ENCODE assay signal across 15 cellular contexts in the genomic region with DNA sequence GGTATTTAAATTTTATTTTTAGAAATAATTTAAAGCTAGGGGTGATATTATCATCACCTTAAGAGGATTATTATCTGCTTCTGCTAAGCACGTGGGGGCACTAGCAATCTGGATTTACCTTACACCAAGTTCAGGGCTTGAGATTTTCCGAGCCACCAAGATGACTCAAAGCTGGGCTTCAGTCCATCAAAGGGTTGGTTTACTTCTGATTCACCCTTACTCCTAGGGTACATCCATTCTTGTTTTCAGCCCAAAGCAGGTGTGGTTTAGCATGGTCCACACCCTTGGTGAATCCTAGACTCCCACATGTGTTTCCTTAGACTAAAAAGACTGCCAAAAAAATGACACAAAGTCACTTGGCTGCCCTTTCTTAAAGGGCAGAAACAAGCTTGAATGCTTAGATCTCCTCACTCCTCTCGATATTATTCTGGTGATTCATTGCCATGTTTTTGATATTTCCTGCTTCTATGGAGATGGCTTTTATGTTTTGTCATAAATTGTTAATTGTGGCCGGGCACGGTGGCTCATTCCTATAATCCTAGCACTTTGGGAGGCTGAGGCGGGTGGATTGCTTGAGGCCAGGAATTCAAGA. TPM values are rescaled to one million over a fixed set of nuclear protein-coding genes. Genes with fewer than 3 reads are reported as not detected.
DNase-seq lines count a peak whose midpoint lies in the region; ATAC-seq and TF ChIP-seq lines count a peak whose summit lies in the region.
"Had no signal": no experiment of that assay in that cellular context is flagged by ENCODE, and none has a peak within 500 bp of the region (broad histone marks: within the 10 kb centered on the region; RNA-seq: fewer than 3 reads in every experiment).

No MANE protein-coding gene starts in this region.

- H3K4me1 ChIP-seq in PC-9 (replicated peaks; ENCODE audit: insufficient read depth) (peaks cover 20% of the 10 kb centered on the region), osteoblast (ENCODE audit: insufficient read depth, low read length) (peaks cover 7% of the 10 kb centered on the region)
- H3K4me1 ChIP-seq: colonic mucosa had no signal

- H3K27ac ChIP-seq in PC-9 (peak overlapping the region; percentile 45), osteoblast (ENCODE audit: low read depth, low read length) (peak overlapping the region; percentile 51), coronary artery (no peak overlapping the region)
- H3K27ac ChIP-seq: colonic mucosa had no signal

- TF ChIP-seq CTCF in PC-9 (conservative IDR thresholded peaks at IDR 0.05) (no peak), epithelial cell of esophagus (IDR thresholded peaks at IDR 0.05; ENCODE audit: insufficient read depth, low read depth, low read length, missing control alignments) (peak; percentile 17), osteoblast (IDR thresholded peaks at IDR 0.05; ENCODE audit: extremely low read depth, low read depth, low read length) (no peak), coronary artery (IDR thresholded peaks at IDR 0.05) (no peak)

- POLR2A ChIA-PET in PC-9 (lab: Charles Lee; ENCODE audit: unreplicated experiment) = interaction anchor here (0.7 to 1.0 kb wide), 5 partner anchors 18 to 142 kb away, joined by 3 to 4 read pairs (median 4); a partner anchor contains a TSS

- peaks cover 17% of the 10 kb centered on the region for H3K27me3 Mint-ChIP-seq in activated T-helper 2 cell treated with anti-CD3 and anti-CD28 coated beads, Interferon-gamma antibody, Interleukin-2, Interleukin-4, amounts not matched to agents 10 μg/mL and 5 μg/mL and 100 μg/mL, durations not matched to agents 14 hours and 24 hours and 36 hours (ENCODE audit: low read depth)

- H3F3A ChIP-seq in PC-9 (ENCODE audit: insufficient read depth, low read depth) = peaks cover 16% of the 10 kb centered on the region

- H3K9me3 ChIP-seq in PC-9 (ENCODE audit: insufficient read depth, low read depth) (0 out of 2 replicates have a peak, but pooled peaks cover 1% of the 10 kb centered on the region), osteoblast (ENCODE audit: low read depth, low read length) (no peaks in the 10 kb centered on the region)
- H3K9me3 ChIP-seq: colonic mucosa had no signal

- no peaks in the 10 kb centered on the region for H3K9me2 ChIP-seq in PC-9 (ENCODE audit: insufficient read depth)

- H3K4me3 ChIP-seq in PC-9 = no peak overlapping the region
- H3K4me3 ChIP-seq in epithelial cell of esophagus (ENCODE audit: low read length) = no peak overlapping the region
- H3K4me3 ChIP-seq in osteoblast (ENCODE audit: insufficient read depth, low read length) = no peak overlapping the region
- H3K4me3 ChIP-seq in coronary artery = no peak overlapping the region
- H3K4me3 ChIP-seq: colonic mucosa had no signal

- H2AFZ ChIP-seq in PC-9 = no peak overlapping the region
- H2AFZ ChIP-seq in osteoblast (ENCODE audit: low read length) = no peak overlapping the region

- no peaks in the 10 kb centered on the region for H3K79me2 ChIP-seq in PC-9 (ENCODE audit: low read depth)
- no peaks in the 10 kb centered on the region for H3K79me2 ChIP-seq in osteoblast (ENCODE audit: insufficient read depth, low read length)

- intact Hi-C loops in PC-9 (cut with micrococcal nuclease; ENCODE audit: unreplicated experiment) = loop anchor here (1.0 kb wide), 3 partner anchors 41 to 141 kb away; no protein-coding TSS in a partner anchor
- intact Hi-C loops in activated T-helper 2 cell treated with anti-CD3 and anti-CD28 coated beads, Interferon-gamma antibody, Interleukin-2, Interleukin-4, amounts not matched to agents 10 μg/mL and 5 μg/mL and 100 μg/mL, durations not matched to agents 14 hours and 24 hours and 36 hours (cut with micrococcal nuclease) = no loop called here

- H3K27ac Mint-ChIP-seq in activated T-helper 2 cell treated with anti-CD3 and anti-CD28 coated beads, Interferon-gamma antibody, Interleukin-2, Interleukin-4, amounts not matched to agents 10 μg/mL and 5 μg/mL and 100 μg/mL, durations not matched to agents 14 hours and 24 hours and 36 hours = no peak overlapping the region
- H3K27ac Mint-ChIP-seq: mesothelial cell of epicardium had no signal

- peaks cover 24% of the 10 kb centered on the region for H3K9me3 Mint-ChIP-seq in activated T-helper 2 cell treated with anti-CD3 and anti-CD28 coated beads, Interferon-gamma antibody, Interleukin-2, Interleukin-4, amounts not matched to agents 10 μg/mL and 5 μg/mL and 100 μg/mL, durations not matched to agents 14 hours and 24 hours and 36 hours

- H4K20me1 ChIP-seq in PC-9 (ENCODE audit: insufficient read depth) (no peaks in the 10 kb centered on the region), osteoblast (ENCODE audit: insufficient read depth, low read length) (no peaks in the 10 kb centered on the region)

- DNase-seq in GM03348 (ENCODE audit: low spot score) (peak; percentile 79), PC-9 (peak; percentile 82 to 94), epithelial cell of esophagus (ENCODE audit: low read depth) (peak; percentile 98), osteoblast (ENCODE audit: insufficient read length, low spot score, missing footprints) (peak; percentile 87), coronary artery (ENCODE audit: low spot score) (no peak)
- no peak for DNase-seq in activated T-helper 2 cell treated with anti-CD3 and anti-CD28 coated beads, Interferon-gamma antibody, Interleukin-2, Interleukin-4, amounts not matched to agents 10 μg/mL and 5 μg/mL and 100 μg/mL, durations not matched to agents 14 hours and 24 hours and 36 hours (ENCODE audit: low spot score)
- DNase-seq in stimulated activated CD4-positive, alpha-beta T cell treated with anti-CD3 and anti-CD28 coated beads, Interleukin-2, amount 100 ng/mL, for 48 hours = no peak
- DNase-seq: colonic mucosa, DMS 273 treated with DMSO at 0.1 percent for 48 hours, NCI-H446 had no signal

- no peak for ATAC-seq in HG03095 (IDR thresholded peaks at IDR 0.05; ENCODE audit: unreplicated experiment)
- ATAC-seq: activated CD4-positive, CD25-positive, alpha-beta regulatory T cell treated with anti-CD3 and anti-CD28 coated beads, Interleukin-2, amount 50 U/mL, for 24 hours had no signal

- H3K36me3 ChIP-seq in PC-9 (ENCODE audit: low read depth) = no peaks in the 10 kb centered on the region
- H3K36me3 ChIP-seq in osteoblast (ENCODE audit: insufficient read depth, low read length) = no peaks in the 10 kb centered on the region
- H3K36me3 ChIP-seq: colonic mucosa had no signal

- peaks cover 2% of the 10 kb centered on the region for H3K4me1 Mint-ChIP-seq in activated T-helper 2 cell treated with anti-CD3 and anti-CD28 coated beads, Interferon-gamma antibody, Interleukin-2, Interleukin-4, amounts not matched to agents 10 μg/mL and 5 μg/mL and 100 μg/mL, durations not matched to agents 14 hours and 24 hours and 36 hours (ENCODE audit: low read depth)
- H3K4me1 Mint-ChIP-seq: mesothelial cell of epicardium had no signal

- H3K4me2 ChIP-seq in PC-9 (peak overlapping the region; percentile 24), osteoblast (ENCODE audit: insufficient read depth, low read length) (peak overlapping the region; percentile 38)

- no TSS peak for BruUV-seq in PC-9 (replicated peaks; lab: Mats Ljungman, UMichigan)

- no peak overlapping the region for H3K4me3 Mint-ChIP-seq in activated T-helper 2 cell treated with anti-CD3 and anti-CD28 coated beads, Interferon-gamma antibody, Interleukin-2, Interleukin-4, amounts not matched to agents 10 μg/mL and 5 μg/mL and 100 μg/mL, durations not matched to agents 14 hours and 24 hours and 36 hours (ENCODE audit: low read depth)
- H3K4me3 Mint-ChIP-seq: mesothelial cell of epicardium had no signal

- CTCF ChIA-PET in PC-9 (lab: Charles Lee) = interaction anchor here (0.8 to 1.4 kb wide), 6 partner anchors 10 to 148 kb away, joined by 4 to 12 read pairs (median 5); no protein-coding TSS in a partner anchor

- no peaks in the 10 kb centered on the region for H3K27me3 ChIP-seq in PC-9 (ENCODE audit: insufficient read depth, low read depth)
- no peaks in the 10 kb centered on the region for H3K27me3 ChIP-seq in osteoblast (ENCODE audit: insufficient read depth, low read length)
- H3K27me3 ChIP-seq: colonic mucosa had no signal

- no peaks in the 10 kb centered on the region for H3K36me3 Mint-ChIP-seq in activated T-helper 2 cell treated with anti-CD3 and anti-CD28 coated beads, Interferon-gamma antibody, Interleukin-2, Interleukin-4, amounts not matched to agents 10 μg/mL and 5 μg/mL and 100 μg/mL, durations not matched to agents 14 hours and 24 hours and 36 hours (ENCODE audit: low read depth)
- H3K36me3 Mint-ChIP-seq: mesothelial cell of epicardium had no signal

RNA-seq across cellular contexts. Expression of a gene that starts 9.8 kb away (rescaled TPM):
- total RNA-seq in PC-9 (2021) (not detected in 2 replicates), osteoblast (not detected in 2 replicates)
- total RNA-seq in activated T-helper 2 cell treated with anti-CD3 and anti-CD28 coated beads, Interferon-gamma antibody, Interleukin-2, Interleukin-4, amounts not matched to agents 10 μg/mL and 5 μg/mL and 100 μg/mL, durations not matched to agents 14 hours and 24 hours and 36 hours = not detected in 2 replicates
- total RNA-seq: colonic mucosa, mesothelial cell of epicardium, pulmonary artery endothelial cell, temporal lobe had no signal

Comparison
In these comparisons a context has a peak if more than half of its experiments do, and no peak if none do; other contexts are left out.
1. DNase-seq: peak in GM03348 (single experiment), PC-9 (2 of 2), epithelial cell of esophagus (single experiment) and osteoblast (single experiment); none in coronary artery (single experiment), activated T-helper 2 cell treated with anti-CD3 and anti-CD28 coated beads, Interferon-gamma antibody, Interleukin-2, Interleukin-4, amounts not matched to agents 10 μg/mL and 5 μg/mL and 100 μg/mL, durations not matched to agents 14 hours and 24 hours and 36 hours (single experiment) and stimulated activated CD4-positive, alpha-beta T cell treated with anti-CD3 and anti-CD28 coated beads, Interleukin-2, amount 100 ng/mL, for 48 hours (0 of 2).
2. H3K27ac ChIP-seq: peak in PC-9 (single experiment) and osteoblast (single experiment); none in coronary artery (0 of 2).